ENCODE assay signal across 8 cellular contexts in genomic region chr12:57462307-57463253, GRCh38. TPM values are rescaled to one million over a fixed set of nuclear protein-coding genes. Genes with fewer than 3 reads are reported as not detected.
DNase-seq lines count a peak whose midpoint lies in the region; ATAC-seq and TF ChIP-seq lines count a peak whose summit lies in the region.

No MANE protein-coding gene starts in this region.

- H3K27me3 ChIP-seq in BJ (ENCODE audit: control insufficient read depth, insufficient read depth, low read length) (no peaks in the 10 kb centered on the region), layer of hippocampus (ENCODE audit: control insufficient read depth, insufficient read depth, low read length) (peaks cover 5% of the 10 kb centered on the region)

- TF ChIP-seq CTCF in BJ (IDR thresholded peaks at IDR 0.05; ENCODE audit: insufficient read depth, low read depth, low read length): peak; percentile 98
- TF ChIP-seq CTCF in choroid plexus epithelial cell (conservative IDR thresholded peaks at IDR 0.05; ENCODE audit: low read depth, low read length): peak; percentile 96

- DNase-seq in BJ (ENCODE audit: low read depth) (peak; percentile 37), NCI-H345 (lab: John Stamatoyannopoulos, UW) (peak; percentile 90), choroid plexus epithelial cell (ENCODE audit: low read depth) (peak; percentile 89)
- peak; percentile 85 for DNase-seq in activated CD4-positive, CD25-positive, alpha-beta regulatory T cell treated with anti-CD3 and anti-CD28 coated beads, Interleukin-2, amount 50 U/mL, for 72 hours
- DNase-seq in stimulated activated CD4-positive, alpha-beta T cell treated with anti-CD3 and anti-CD28 coated beads, Interleukin-1b, Interleukin-23, amount 100 ng/mL, for 24 hours (ENCODE audit: low read depth in 4 of 4, low spot score in 1 of 4): peak; percentile 79 to 86 (median 84)

- no peaks in the 10 kb centered on the region; the same call in 1 of the 2 replicates for H3K36me3 ChIP-seq in BJ (ENCODE audit: control insufficient read depth, insufficient read depth, low read length)

- H3K4me3 ChIP-seq in BJ (ENCODE audit: low read depth, low read length) (peak overlapping the region; percentile 67), choroid plexus epithelial cell (ENCODE audit: low read depth, low read length) (peak overlapping the region; percentile 65)

- ATAC-seq in GM19035 (IDR thresholded peaks at IDR 0.05; ENCODE audit: unreplicated experiment): peak; percentile 72
- peak; percentile 75 for ATAC-seq in HG03280 (IDR thresholded peaks at IDR 0.05; ENCODE audit: unreplicated experiment)

- POLR2A ChIA-PET in BJ (lab: Charles Lee): interaction anchor here (0.5 to 0.6 kb wide), 3 partner anchors 122 to 197 kb away, joined by 3 to 6 read pairs (median 6); no protein-coding TSS in a partner anchor

- peak overlapping the region; percentile 63 for H3K27ac ChIP-seq in layer of hippocampus (ENCODE audit: low read depth, low read length)

- CTCF ChIA-PET in BJ (lab: Yijun Ruan, JAX): interaction anchor here (0.5 to 16.7 kb wide), 20 partner anchors 8 to 249 kb away, joined by 3 to 411 read pairs (median 4); partner anchors contain the start of genes ARHGAP9, DDIT3, INHBE and MBD6

RNA-seq across cellular contexts. Expression of gene GLI1, which starts 3.0 kb away (rescaled TPM):
- 5.9 and 9.0 TPM in 2 replicates for polyA plus RNA-seq in BJ (2011; rRNA removed)
- polyA minus RNA-seq in BJ (2011; rRNA and poly(A)+ RNA removed): 6.7 and 11.8 TPM in 2 replicates

RNA-seq across cellular contexts. Expression of gene INHBE, which starts 7.5 kb away (rescaled TPM):
- polyA plus RNA-seq in BJ (2011; rRNA removed): 23.1 and 23.9 TPM in 2 replicates
- polyA minus RNA-seq in BJ (2011; rRNA and poly(A)+ RNA removed): 9.0 and 24.1 TPM in 2 replicates

RNA-seq across cellular contexts. Expression of gene ARHGAP9, which starts 17.1 kb away (rescaled TPM):
- polyA plus RNA-seq in BJ (2011; rRNA removed): 0.98 and 1.0 TPM in 2 replicates
- polyA minus RNA-seq in BJ (2011; rRNA and poly(A)+ RNA removed): 0.51 and 0.66 TPM in 2 replicates

RNA-seq across cellular contexts. Expression of gene MARS1, which starts 25.3 kb away (rescaled TPM):
- 280 and 378 TPM in 2 replicates for polyA plus RNA-seq in BJ (2011; rRNA removed)
- polyA minus RNA-seq in BJ (2011; rRNA and poly(A)+ RNA removed): 225 and 258 TPM in 2 replicates

RNA-seq across cellular contexts. Expression of gene INHBC, which starts 28.0 kb away (rescaled TPM):
- polyA plus RNA-seq in BJ (2011; rRNA removed): 0.09 TPM in 1 of 2 replicates, not detected in the other
- not detected in 2 replicates for polyA minus RNA-seq in BJ (2011; rRNA and poly(A)+ RNA removed)

Comparison
In these comparisons a context has a peak if more than half of its experiments do, and no peak if none do; other contexts are left out.
1. Peak in every context shown above with its lines: DNase-seq, ATAC-seq, H3K4me3 ChIP-seq and H3K27ac ChIP-seq.
2. DNase-seq: peak in every context shown above with its lines; median percentile 90 in NCI-H345; 89 in choroid plexus epithelial cell; 85 in activated CD4-positive, CD25-positive, alpha-beta regulatory T cell treated with anti-CD3 and anti-CD28 coated beads, Interleukin-2, amount 50 U/mL, for 72 hours; 84 in stimulated activated CD4-positive, alpha-beta T cell treated with anti-CD3 and anti-CD28 coated beads, Interleukin-1b, Interleukin-23, amount 100 ng/mL, for 24 hours; 37 in BJ.